ENCODE assay signal across 33 cellular contexts in the genomic region with DNA sequence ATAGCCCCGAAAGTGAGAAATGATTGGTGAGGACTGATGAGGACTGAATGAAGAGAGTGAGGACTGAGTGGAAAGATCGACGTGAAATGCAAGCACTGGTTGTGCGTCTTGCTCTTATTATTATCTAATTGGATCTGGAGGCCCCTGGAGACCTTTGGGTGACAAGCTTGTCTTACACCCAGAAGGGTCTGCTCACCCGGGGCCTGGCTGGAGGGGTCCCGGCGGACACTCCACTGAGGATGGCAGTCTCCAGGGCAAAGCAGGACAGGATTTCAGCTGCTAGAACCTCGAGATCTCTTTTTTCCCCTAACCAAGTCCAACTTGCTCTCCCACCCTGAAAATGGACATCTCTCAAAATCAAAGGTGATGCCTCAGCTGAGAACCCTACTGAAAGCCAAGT.
"Had no signal": no experiment of that assay in that cellular context is flagged by ENCODE, and none has a peak within 500 bp of the region (broad histone marks: within the 10 kb centered on the region; RNA-seq: fewer than 3 reads in every experiment).

No MANE protein-coding gene starts in this region.

- DNase-seq: Karpas-422, Kasumi-1, MG63, MM.1S, MV-4-11, NCI-H1048, NCI-H1092, NCI-H1092 treated with DMSO at 0.1 percent for 48 hours, NCI-H1105, NCI-H1105 treated with DMSO at 0.1 percent for 48 hours, NCI-H1417, NCI-H1417 treated with DMSO at 0.1 percent for 48 hours, NCI-H1436, NCI-H1436 treated with DMSO at 0.1 percent for 48 hours, NCI-H146, NCI-H1694, NCI-H1694 treated with DMSO at 0.1 percent for 48 hours, NCI-H187, NCI-H187 treated with DMSO at 0.1 percent for 48 hours, NCI-H1930, NCI-H2029, NCI-H2029 treated with DMSO at 0.1 percent for 48 hours, NCI-H2081, NCI-H2081 treated with DMSO at 0.1 percent for 48 hours, NCI-H2107, NCI-H2171, NCI-H2171 treated with DMSO at 0.1 percent for 48 hours, NCI-H2227 treated with DMSO at 0.1 percent for 48 hours, NCI-H226, NCI-H345, NCI-H446, NCI-H446 treated with DMSO at 0.1 percent for 48 hours, NCI-H510A had no signal
